Comparison of ENCODE assay signal across 9 cellular contexts in genomic region chr6:116253188-116253504, GRCh38. TPM values are rescaled to one million over a fixed set of nuclear protein-coding genes. Genes with fewer than 3 reads are reported as not detected.
DNase-seq lines count a peak whose midpoint lies in the region; ATAC-seq and TF ChIP-seq lines count a peak whose summit lies in the region.
"Had no signal": no experiment of that assay in that cellular context is flagged by ENCODE, and none has a peak within 500 bp of the region (broad histone marks: within the 10 kb centered on the region; RNA-seq: fewer than 3 reads in every experiment).

No MANE protein-coding gene starts in this region.

- WGBS in lower leg skin, 2 donors: 33 to 34% methylated on average over 11 of the region's 11 CpGs
- 15 to 41% methylated on average over 6 to 11 of the region's 11 CpGs for WGBS in transverse colon (ENCODE audit: low coverage in 1 of 2), 2 donors

- DNase-seq in DMS 273 (lab: John Stamatoyannopoulos, UW; ENCODE audit: unreplicated experiment) (peak; percentile 36), DMS 273 treated with DMSO at 0.1 percent for 48 hours (lab: John Stamatoyannopoulos, UW) (no peak), brain microvascular endothelial cell (no peak), lower leg skin (ENCODE audit: low spot score in 2 of 2) (no peak), transverse colon (no peak), NK-92 (lab: John Stamatoyannopoulos, UW; ENCODE audit: unreplicated experiment) (no peak)
- no peak for DNase-seq in activated effector memory CD4-positive, alpha-beta T cell treated with anti-CD3 and anti-CD28 coated beads, Interleukin-2, amount 50 U/mL, for 16 hours
- DNase-seq: 8988T had no signal

- H3K4me3 ChIP-seq in brain microvascular endothelial cell (ENCODE audit: low read depth, low read length) (peak overlapping the region; percentile 96), lower leg skin (ENCODE audit: low read depth, poor library complexity, severe bottlenecking) (peak overlapping the region; percentile 99), transverse colon (peak overlapping the region; percentile 74 to 98 (median 81))

- no peak for ATAC-seq in GM21423 (IDR thresholded peaks at IDR 0.05; ENCODE audit: unreplicated experiment)

- in situ Hi-C loops in brain microvascular endothelial cell (cut with HindIII; ENCODE audit: low pct_ligation_motif_present, low sequenced_read_pairs) (no loop called here), transverse colon (cut with MboI; ENCODE audit: low pct_ligation_motif_present in 1 of 4, low pct_unique_long_range_greater_than_20kb in 1 of 4, low sequenced_read_pairs in 3 of 4) (no loop called here)

- no peaks in the 10 kb centered on the region for H3K27me3 ChIP-seq in brain microvascular endothelial cell (replicated peaks)
- H3K27me3 ChIP-seq in transverse colon: no peaks in the 10 kb centered on the region

- TF ChIP-seq POLR2A in lower leg skin (IDR thresholded peaks at IDR 0.05) (no peak), transverse colon (IDR thresholded peaks at IDR 0.05) (no peak)

- TF ChIP-seq CTCF in brain microvascular endothelial cell (IDR thresholded peaks at IDR 0.05; ENCODE audit: low read depth, low read length, missing control alignments) (no peak), lower leg skin (IDR thresholded peaks at IDR 0.05) (no peak), transverse colon (IDR thresholded peaks at IDR 0.05) (no peak)

- H3K27ac ChIP-seq in brain microvascular endothelial cell (peak overlapping the region; percentile 89), transverse colon (peak overlapping the region; percentile 86 to 93 (median 90))

- no peaks in the 10 kb centered on the region for H3K9me3 ChIP-seq in transverse colon

- no peak for TF ChIP-seq EP300 in transverse colon (IDR thresholded peaks at IDR 0.05; ENCODE audit: low read depth)

- intact Hi-C loops in lower leg skin (cut with DNase I; ENCODE audit: low total_unique reads) (no loop called here), transverse colon (cut with DNase I; ENCODE audit: low total_unique reads) (no loop called here)

- no peaks in the 10 kb centered on the region for H3K36me3 ChIP-seq in brain microvascular endothelial cell (replicated peaks)
- no peaks in the 10 kb centered on the region for H3K36me3 ChIP-seq in transverse colon

- peaks cover 23 to 51% (median 41%) of the 10 kb centered on the region in 4 donors for H3K4me1 ChIP-seq in transverse colon

RNA-seq across cellular contexts. Expression of gene TSPYL4, which starts 0.7 kb away (rescaled TPM):
- 10 to 100 TPM in 3 of 4 donors, 1 to 10 TPM in 1; 9.5 to 17.6 (median 15.7) TPM for total RNA-seq in lower leg skin
- total RNA-seq in transverse colon: 1 to 10 TPM; 3.0 to 7.8 (median 6.4) TPM

RNA-seq across cellular contexts. Expression of gene TSPYL1, which starts 26.6 kb away (rescaled TPM):
- total RNA-seq in lower leg skin: 10 to 100 TPM; 57.2 to 75.3 (median 65.6) TPM
- 10 to 100 TPM; 16.1 to 59.8 (median 47.9) TPM for total RNA-seq in transverse colon
